8 cellular contexts compared by ENCODE assay signal in genomic region chr5:91378683-91379601, GRCh38. TPM values are rescaled to one million over a fixed set of nuclear protein-coding genes. Genes with fewer than 3 reads are reported as not detected.
DNase-seq lines count a peak whose midpoint lies in the region; ATAC-seq and TF ChIP-seq lines count a peak whose summit lies in the region.

No MANE protein-coding gene starts in this region.

- TF ChIP-seq CTCF in BJ (IDR thresholded peaks at IDR 0.05; ENCODE audit: insufficient read depth, low read depth, low read length): no peak
- no peak for TF ChIP-seq CTCF in brain microvascular endothelial cell (IDR thresholded peaks at IDR 0.05; ENCODE audit: low read depth, low read length, missing control alignments)

- H3K36me3 ChIP-seq in BJ (ENCODE audit: control insufficient read depth, insufficient read depth, low read length) (peaks cover 7% of the 10 kb centered on the region), brain microvascular endothelial cell (replicated peaks) (peaks cover 18% of the 10 kb centered on the region)

- POLR2A ChIA-PET in BJ (lab: Charles Lee): no interaction called here

- peak overlapping the region; percentile 98 to 100 (median 100) for H3K27ac Mint-ChIP-seq in IgD-negative memory B cell

- H3K4me1 Mint-ChIP-seq in IgD-negative memory B cell: peaks cover 14 to 20% (median 18%) of the 10 kb centered on the region in 3 donors

- CTCF ChIA-PET in BJ (lab: Yijun Ruan, JAX): interaction anchor here (0.9 to 1.9 kb wide), 2 partner anchors 269 to 275 kb away, joined by 3 to 8 read pairs; no protein-coding TSS in a partner anchor

- no peaks in the 10 kb centered on the region for H3K27me3 ChIP-seq in BJ (ENCODE audit: control insufficient read depth, insufficient read depth, low read length)
- no peaks in the 10 kb centered on the region for H3K27me3 ChIP-seq in brain microvascular endothelial cell (replicated peaks)
- H3K27me3 ChIP-seq in mononuclear cell (ENCODE audit: insufficient read depth, low read length): no peaks in the 10 kb centered on the region

- peak overlapping the region; percentile 99 for H3K27ac ChIP-seq in brain microvascular endothelial cell

- H3K4me1 ChIP-seq in mononuclear cell (ENCODE audit: insufficient read depth, low read length): peaks cover 14% of the 10 kb centered on the region

- peaks cover 13% of the 10 kb centered on the region for H3K36me3 Mint-ChIP-seq in IgD-negative memory B cell

- DNase-seq in BJ (ENCODE audit: low read depth) (no peak), brain microvascular endothelial cell (no peak), SKM-1 (lab: John Stamatoyannopoulos, UW; ENCODE audit: unreplicated experiment) (no peak), islet precursor cell (no peak), NCI-H128 (lab: John Stamatoyannopoulos, UW; ENCODE audit: unreplicated experiment) (no peak)

- ATAC-seq in GM21723 (IDR thresholded peaks at IDR 0.05; ENCODE audit: unreplicated experiment): no peak

- in situ Hi-C loops in brain microvascular endothelial cell (cut with HindIII; ENCODE audit: low pct_ligation_motif_present, low sequenced_read_pairs): no loop called here

- no peaks in the 10 kb centered on the region for H3K9me3 Mint-ChIP-seq in IgD-negative memory B cell

- H3K27me3 Mint-ChIP-seq in IgD-negative memory B cell: no peaks in the 10 kb centered on the region

- peak overlapping the region; percentile 93 to 100 (median 97) for H3K4me3 Mint-ChIP-seq in IgD-negative memory B cell

- H3K4me3 ChIP-seq in BJ (ENCODE audit: low read depth, low read length) (peak overlapping the region; percentile 64), brain microvascular endothelial cell (ENCODE audit: low read depth, low read length) (peak overlapping the region; percentile 69), mononuclear cell (ENCODE audit: low read length) (peak overlapping the region; percentile 96)

- no peaks in the 10 kb centered on the region for H3K9me3 ChIP-seq in mononuclear cell (ENCODE audit: low read depth, low read length)

RNA-seq across cellular contexts. Expression of gene ARRDC3, which starts 4.2 kb away (rescaled TPM):
- polyA plus RNA-seq in BJ (2011; rRNA removed) (20.7 and 37.4 TPM in 2 replicates), IgD-negative memory B cell (79.2 TPM)
- polyA minus RNA-seq in BJ (2011; rRNA and poly(A)+ RNA removed): 80.3 and 80.8 TPM in 2 replicates
- total RNA-seq in mononuclear cell: 270 TPM
